In the genomic region with DNA sequence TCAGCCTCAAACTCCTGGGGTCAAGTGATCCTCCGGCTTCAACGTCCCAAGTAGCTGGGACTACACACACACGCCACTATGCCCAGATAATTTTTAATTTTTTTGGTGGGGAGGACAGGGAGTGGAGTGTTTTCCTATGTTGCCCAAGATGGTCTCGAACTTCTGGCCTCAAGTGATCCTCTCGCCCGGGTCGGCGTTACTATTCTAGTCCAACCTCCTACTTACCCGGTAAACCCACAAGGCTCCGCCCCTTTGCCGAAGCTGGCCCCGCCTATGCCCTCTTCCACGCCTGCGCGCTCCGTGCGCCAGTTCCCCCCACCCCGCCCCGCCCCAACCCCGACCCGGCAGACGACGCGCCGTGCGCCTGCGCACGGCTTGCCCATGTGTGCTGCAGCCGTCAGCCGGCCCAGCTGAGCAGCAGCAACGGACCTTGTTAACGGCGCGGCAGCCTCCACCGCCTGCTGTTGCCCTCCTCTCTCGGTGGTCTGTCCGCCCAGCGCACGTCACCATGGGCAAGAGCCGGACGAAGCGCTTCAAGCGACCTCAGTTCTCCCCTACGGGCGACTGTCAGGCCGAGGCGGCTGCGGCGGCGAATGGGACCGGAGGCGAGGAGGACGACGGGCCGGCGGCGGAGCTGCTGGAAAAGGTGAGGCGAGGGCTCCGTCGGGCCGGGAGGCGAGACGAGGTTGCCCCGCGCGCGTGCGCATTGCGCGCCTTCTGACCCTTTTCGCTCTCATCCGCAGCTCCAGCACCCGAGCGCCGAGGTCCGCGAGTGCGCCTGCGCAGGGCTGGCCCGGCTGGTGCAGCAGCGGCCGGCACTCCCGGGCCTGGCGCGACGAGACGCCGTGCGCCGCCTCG, we compare ENCODE assay signal across 1 cellular context.
TF ChIP-seq lines count a peak whose summit lies in the region.

A gene with protein sequence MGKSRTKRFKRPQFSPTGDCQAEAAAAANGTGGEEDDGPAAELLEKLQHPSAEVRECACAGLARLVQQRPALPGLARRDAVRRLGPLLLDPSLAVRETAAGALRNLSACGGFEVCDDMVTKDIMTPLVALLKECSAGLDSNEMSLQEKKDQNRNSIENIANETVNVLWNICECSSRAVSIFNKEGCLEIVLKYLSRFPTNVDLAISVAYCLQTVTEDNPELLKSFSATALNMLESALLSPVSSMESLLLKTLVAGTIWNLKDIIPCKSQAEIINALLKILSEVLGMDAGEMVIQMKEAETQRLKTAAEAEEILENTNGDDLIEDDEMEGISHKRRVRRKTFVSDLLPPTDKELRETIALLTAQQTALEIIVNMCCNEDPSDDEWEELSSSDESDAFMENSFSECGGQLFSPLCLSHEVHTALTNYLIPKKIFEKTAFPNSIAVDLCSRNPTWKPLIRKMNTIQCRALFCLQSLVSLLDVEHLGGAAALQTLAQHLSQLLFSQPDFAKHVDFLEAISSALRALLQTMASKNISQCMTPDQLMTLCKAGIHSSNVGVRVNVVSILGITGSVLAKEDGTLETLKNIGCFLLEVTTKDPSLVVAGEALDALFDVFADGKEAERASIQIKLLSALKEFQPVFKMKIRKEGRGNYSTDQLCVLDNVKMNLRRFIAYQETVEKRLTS (plus strand): TSS at position 347 of the 858 bp plus-strand sequence. CDS start 162 bp downstream, at position 509.

TF ChIP-seq in HepG2, 621 proteins besides CTCF, POLR2A, EP300 and RAD21 (continued from another document and continues in another):
- TF ChIP-seq ZNF276 (CRISPR knock-in tag; IDR thresholded peaks at IDR 0.05; ENCODE audit: low read depth) (no peak; the same call in none of the 2 replicates), ZNF891 (CRISPR knock-in tag; IDR thresholded peaks at IDR 0.05) (no peak), CHCHD3 (CRISPR knock-in tag; IDR thresholded peaks at IDR 0.05) (peak; percentile 96), ZKSCAN8 (CRISPR knock-in tag; IDR thresholded peaks at IDR 0.05; ENCODE audit: borderline replicate concordance) (peak; percentile 32), ZMYM2 (CRISPR knock-in tag; IDR thresholded peaks at IDR 0.05) (peak; percentile 99), ZNF367 (CRISPR knock-in tag; IDR thresholded peaks at IDR 0.05; ENCODE audit: borderline replicate concordance) (no peak), PHF20 (CRISPR knock-in tag; IDR thresholded peaks at IDR 0.05) (no peak; the same call in 1 of the 2 replicates), ZNF557 (CRISPR knock-in tag; IDR thresholded peaks at IDR 0.05) (0 out of 2 replicates have a peak, but pooled peaks have one; percentile 63), DNMT1 (CRISPR knock-in tag; IDR thresholded peaks at IDR 0.05) (no peak), CAMTA2 (CRISPR knock-in tag; IDR thresholded peaks at IDR 0.05; ENCODE audit: borderline replicate concordance) (peak; percentile 91), MEIS1 (CRISPR knock-in tag; IDR thresholded peaks at IDR 0.05; ENCODE audit: borderline replicate concordance) (peak; percentile 69; the same call in 1 of the 2 replicates), ZNF350 (CRISPR knock-in tag; IDR thresholded peaks at IDR 0.05; ENCODE audit: borderline replicate concordance, low read depth) (peak; percentile 76), ZNF883 (CRISPR knock-in tag; IDR thresholded peaks at IDR 0.05; ENCODE audit: not compliant biosample characterization) (peak; percentile 91), RCOR2 (CRISPR knock-in tag; IDR thresholded peaks at IDR 0.05) (no peak; the same call in none of the 2 replicates), PCBP1 (IDR thresholded peaks at IDR 0.05; ENCODE audit: borderline replicate concordance, low read depth, low read length) (0 out of 2 replicates have a peak, but pooled peaks have one; percentile 66), ZBTB2 (CRISPR knock-in tag; IDR thresholded peaks at IDR 0.05; ENCODE audit: low read depth) (no peak), ZNF788 (CRISPR knock-in tag; IDR thresholded peaks at IDR 0.05; ENCODE audit: borderline replicate concordance) (no peak; the same call in 1 of the 2 replicates), CBX2 (IDR thresholded peaks at IDR 0.05; ENCODE audit: low read depth, low read length) (no peak), CBX2 (CRISPR knock-in tag; IDR thresholded peaks at IDR 0.05; ENCODE audit: low read depth) (no peak), ZNF207 (IDR thresholded peaks at IDR 0.05; ENCODE audit: borderline replicate concordance) (no peak), ZNF180 (CRISPR knock-in tag; IDR thresholded peaks at IDR 0.05; ENCODE audit: borderline replicate concordance, low read depth) (0 out of 2 replicates have a peak, but pooled peaks have one; percentile 61), ZNF546 (CRISPR knock-in tag; conservative IDR thresholded peaks at IDR 0.05) (peak; percentile 95), ZNF761 (CRISPR knock-in tag; conservative IDR thresholded peaks at IDR 0.05) (no peak; the same call in 1 of the 2 replicates), ZNF737 (CRISPR knock-in tag; IDR thresholded peaks at IDR 0.05; ENCODE audit: borderline replicate concordance) (0 out of 2 replicates have a peak, but pooled peaks have one; percentile 77), KDM3A (CRISPR knock-in tag; IDR thresholded peaks at IDR 0.05; ENCODE audit: low read depth) (peak; percentile 29), CC2D1A (CRISPR knock-in tag; IDR thresholded peaks at IDR 0.05) (no peak), MAFK (conservative IDR thresholded peaks at IDR 0.05 in 1 of 2, IDR thresholded peaks at IDR 0.05 in 1 of 2; ENCODE audit: low read length in 2 of 2) (no peak), MLLT10 (CRISPR knock-in tag; IDR thresholded peaks at IDR 0.05) (no peak), ZNF572 (CRISPR knock-in tag; IDR thresholded peaks at IDR 0.05) (no peak), PAF1 (CRISPR knock-in tag; IDR thresholded peaks at IDR 0.05) (no peak), ZFP36L2 (CRISPR knock-in tag; IDR thresholded peaks at IDR 0.05) (peak; percentile 43; the same call in 1 of the 2 replicates), SAFB2 (CRISPR knock-in tag; IDR thresholded peaks at IDR 0.05; ENCODE audit: borderline replicate concordance, low read depth) (peak; percentile 90; the same call in 1 of the 2 replicates), ATM (IDR thresholded peaks at IDR 0.05; ENCODE audit: borderline replicate concordance) (no peak), KDM5B (CRISPR knock-in tag; IDR thresholded peaks at IDR 0.05; ENCODE audit: borderline replicate concordance) (peak; percentile 93), ATF7-NPFF (CRISPR knock-in tag; IDR thresholded peaks at IDR 0.05; ENCODE audit: low read depth) (peak; percentile 95), NR0B2 (CRISPR knock-in tag; IDR thresholded peaks at IDR 0.05) (peak; percentile 96), CCAR2 (optimal IDR thresholded peaks at IDR 0.05; ENCODE audit: low read depth, low read length) (no peak), ZNF432 (CRISPR knock-in tag; IDR thresholded peaks at IDR 0.05; ENCODE audit: borderline replicate concordance) (no peak), NR2F2 (IDR thresholded peaks at IDR 0.05; ENCODE audit: borderline replicate concordance, low read depth) (no peak)
- TF ChIP-seq, protein P1, sequence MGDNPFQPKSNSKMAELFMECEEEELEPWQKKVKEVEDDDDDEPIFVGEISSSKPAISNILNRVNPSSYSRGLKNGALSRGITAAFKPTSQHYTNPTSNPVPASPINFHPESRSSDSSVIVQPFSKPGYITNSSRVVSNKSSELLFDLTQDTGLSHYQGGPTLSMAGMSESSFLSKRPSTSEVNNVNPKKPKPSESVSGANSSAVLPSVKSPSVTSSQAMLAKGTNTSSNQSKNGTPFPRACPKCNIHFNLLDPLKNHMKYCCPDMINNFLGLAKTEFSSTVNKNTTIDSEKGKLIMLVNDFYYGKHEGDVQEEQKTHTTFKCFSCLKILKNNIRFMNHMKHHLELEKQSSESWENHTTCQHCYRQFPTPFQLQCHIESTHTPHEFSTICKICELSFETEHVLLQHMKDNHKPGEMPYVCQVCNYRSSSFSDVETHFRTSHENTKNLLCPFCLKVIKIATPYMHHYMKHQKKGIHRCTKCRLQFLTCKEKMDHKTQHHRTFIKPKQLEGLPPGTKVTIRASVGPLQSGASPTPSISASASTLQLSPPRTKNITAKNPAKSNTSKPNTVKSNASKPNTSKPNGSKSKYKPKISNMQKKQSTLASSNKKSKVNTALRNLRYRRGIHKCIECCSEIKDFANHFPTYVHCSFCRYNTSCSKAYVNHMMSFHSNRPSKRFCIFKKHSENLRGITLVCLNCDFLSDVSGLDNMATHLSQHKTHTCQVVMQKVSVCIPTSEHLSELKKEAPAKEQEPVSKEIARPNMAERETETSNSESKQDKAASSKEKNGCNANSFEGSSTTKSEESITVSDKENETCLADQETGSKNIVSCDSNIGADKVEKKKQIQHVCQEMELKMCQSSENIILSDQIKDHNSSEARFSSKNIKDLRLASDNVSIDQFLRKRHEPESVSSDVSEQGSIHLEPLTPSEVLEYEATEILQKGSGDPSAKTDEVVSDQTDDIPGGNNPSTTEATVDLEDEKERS (CRISPR knock-in tag; IDR thresholded peaks at IDR 0.05): peak; percentile 47
- TF ChIP-seq, protein P2, sequence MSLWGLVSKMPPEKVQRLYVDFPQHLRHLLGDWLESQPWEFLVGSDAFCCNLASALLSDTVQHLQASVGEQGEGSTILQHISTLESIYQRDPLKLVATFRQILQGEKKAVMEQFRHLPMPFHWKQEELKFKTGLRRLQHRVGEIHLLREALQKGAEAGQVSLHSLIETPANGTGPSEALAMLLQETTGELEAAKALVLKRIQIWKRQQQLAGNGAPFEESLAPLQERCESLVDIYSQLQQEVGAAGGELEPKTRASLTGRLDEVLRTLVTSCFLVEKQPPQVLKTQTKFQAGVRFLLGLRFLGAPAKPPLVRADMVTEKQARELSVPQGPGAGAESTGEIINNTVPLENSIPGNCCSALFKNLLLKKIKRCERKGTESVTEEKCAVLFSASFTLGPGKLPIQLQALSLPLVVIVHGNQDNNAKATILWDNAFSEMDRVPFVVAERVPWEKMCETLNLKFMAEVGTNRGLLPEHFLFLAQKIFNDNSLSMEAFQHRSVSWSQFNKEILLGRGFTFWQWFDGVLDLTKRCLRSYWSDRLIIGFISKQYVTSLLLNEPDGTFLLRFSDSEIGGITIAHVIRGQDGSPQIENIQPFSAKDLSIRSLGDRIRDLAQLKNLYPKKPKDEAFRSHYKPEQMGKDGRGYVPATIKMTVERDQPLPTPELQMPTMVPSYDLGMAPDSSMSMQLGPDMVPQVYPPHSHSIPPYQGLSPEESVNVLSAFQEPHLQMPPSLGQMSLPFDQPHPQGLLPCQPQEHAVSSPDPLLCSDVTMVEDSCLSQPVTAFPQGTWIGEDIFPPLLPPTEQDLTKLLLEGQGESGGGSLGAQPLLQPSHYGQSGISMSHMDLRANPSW (CRISPR knock-in tag; IDR thresholded peaks at IDR 0.05; ENCODE audit: borderline replicate concordance): no peak
- TF ChIP-seq, protein P3, sequence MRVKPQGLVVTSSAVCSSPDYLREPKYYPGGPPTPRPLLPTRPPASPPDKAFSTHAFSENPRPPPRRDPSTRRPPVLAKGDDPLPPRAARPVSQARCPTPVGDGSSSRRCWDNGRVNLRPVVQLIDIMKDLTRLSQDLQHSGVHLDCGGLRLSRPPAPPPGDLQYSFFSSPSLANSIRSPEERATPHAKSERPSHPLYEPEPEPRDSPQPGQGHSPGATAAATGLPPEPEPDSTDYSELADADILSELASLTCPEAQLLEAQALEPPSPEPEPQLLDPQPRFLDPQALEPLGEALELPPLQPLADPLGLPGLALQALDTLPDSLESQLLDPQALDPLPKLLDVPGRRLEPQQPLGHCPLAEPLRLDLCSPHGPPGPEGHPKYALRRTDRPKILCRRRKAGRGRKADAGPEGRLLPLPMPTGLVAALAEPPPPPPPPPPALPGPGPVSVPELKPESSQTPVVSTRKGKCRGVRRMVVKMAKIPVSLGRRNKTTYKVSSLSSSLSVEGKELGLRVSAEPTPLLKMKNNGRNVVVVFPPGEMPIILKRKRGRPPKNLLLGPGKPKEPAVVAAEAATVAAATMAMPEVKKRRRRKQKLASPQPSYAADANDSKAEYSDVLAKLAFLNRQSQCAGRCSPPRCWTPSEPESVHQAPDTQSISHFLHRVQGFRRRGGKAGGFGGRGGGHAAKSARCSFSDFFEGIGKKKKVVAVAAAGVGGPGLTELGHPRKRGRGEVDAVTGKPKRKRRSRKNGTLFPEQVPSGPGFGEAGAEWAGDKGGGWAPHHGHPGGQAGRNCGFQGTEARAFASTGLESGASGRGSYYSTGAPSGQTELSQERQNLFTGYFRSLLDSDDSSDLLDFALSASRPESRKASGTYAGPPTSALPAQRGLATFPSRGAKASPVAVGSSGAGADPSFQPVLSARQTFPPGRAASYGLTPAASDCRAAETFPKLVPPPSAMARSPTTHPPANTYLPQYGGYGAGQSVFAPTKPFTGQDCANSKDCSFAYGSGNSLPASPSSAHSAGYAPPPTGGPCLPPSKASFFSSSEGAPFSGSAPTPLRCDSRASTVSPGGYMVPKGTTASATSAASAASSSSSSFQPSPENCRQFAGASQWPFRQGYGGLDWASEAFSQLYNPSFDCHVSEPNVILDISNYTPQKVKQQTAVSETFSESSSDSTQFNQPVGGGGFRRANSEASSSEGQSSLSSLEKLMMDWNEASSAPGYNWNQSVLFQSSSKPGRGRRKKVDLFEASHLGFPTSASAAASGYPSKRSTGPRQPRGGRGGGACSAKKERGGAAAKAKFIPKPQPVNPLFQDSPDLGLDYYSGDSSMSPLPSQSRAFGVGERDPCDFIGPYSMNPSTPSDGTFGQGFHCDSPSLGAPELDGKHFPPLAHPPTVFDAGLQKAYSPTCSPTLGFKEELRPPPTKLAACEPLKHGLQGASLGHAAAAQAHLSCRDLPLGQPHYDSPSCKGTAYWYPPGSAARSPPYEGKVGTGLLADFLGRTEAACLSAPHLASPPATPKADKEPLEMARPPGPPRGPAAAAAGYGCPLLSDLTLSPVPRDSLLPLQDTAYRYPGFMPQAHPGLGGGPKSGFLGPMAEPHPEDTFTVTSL (CRISPR knock-in tag; IDR thresholded peaks at IDR 0.05; ENCODE audit: borderline replicate concordance): no peak
